ENCODE assay signal across 19 cellular contexts in the genomic region with DNA sequence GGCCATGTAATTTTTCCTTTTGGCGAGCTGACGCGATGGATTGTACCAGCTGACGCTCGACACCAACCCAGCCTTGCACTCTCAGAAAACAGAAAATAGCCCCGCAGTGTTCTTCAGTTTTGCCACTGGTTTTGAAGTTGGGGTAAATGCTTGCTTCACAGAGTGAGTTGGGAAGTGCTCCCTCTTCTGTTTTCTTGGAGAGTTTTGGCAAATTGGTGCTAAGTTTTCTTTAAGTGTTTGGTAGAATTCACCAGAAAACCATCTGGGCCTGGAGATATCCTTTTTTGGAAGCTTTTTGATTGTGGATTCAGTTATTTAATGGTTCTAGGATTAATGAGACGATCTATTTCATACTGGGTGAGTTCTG.
A peak's percentile ranks its signal among the peaks of the same experiment; 100 is the strongest.
DNase-seq lines count a peak whose midpoint lies in the region; ATAC-seq and TF ChIP-seq lines count a peak whose summit lies in the region.
"Had no signal": no experiment of that assay in that cellular context is flagged by ENCODE, and none has a peak within 500 bp of the region (broad histone marks: within the 10 kb centered on the region; RNA-seq: fewer than 3 reads in every experiment).

No MANE protein-coding gene starts in this region.

- in situ Hi-C loops in T47D (cut with HindIII; ENCODE audit: low pct_unique_long_range_greater_than_20kb, low sequenced_read_pairs) = no loop called here

- no peak for TF ChIP-seq CTCF in MCF 10A (IDR thresholded peaks at IDR 0.05; ENCODE audit: unreplicated experiment)
- TF ChIP-seq CTCF in LNCAP (IDR thresholded peaks at IDR 0.05) = peak; percentile 30; the same call in 1 of the 2 replicates
- no peak for TF ChIP-seq CTCF in left ventricle myocardium inferior (IDR thresholded peaks at IDR 0.05; ENCODE audit: borderline replicate concordance)
- TF ChIP-seq CTCF in suprapubic skin (IDR thresholded peaks at IDR 0.05) = no peak

- H3K27ac ChIP-seq in left ventricle myocardium inferior (replicated peaks) = no peak overlapping the region
- H3K27ac ChIP-seq in suprapubic skin = no peak overlapping the region
- H3K27ac ChIP-seq: gastrocnemius medialis, right atrium auricular region, thoracic aorta had no signal

- BruUV-seq in MCF 10A (replicated peaks; lab: Mats Ljungman, UMichigan) = no TSS peak

- no peak for TF ChIP-seq POLR2A in suprapubic skin (IDR thresholded peaks at IDR 0.05)

- H3K4me1 ChIP-seq in left ventricle myocardium inferior = peaks cover 17% of the 10 kb centered on the region
- peaks cover 35% of the 10 kb centered on the region for H3K4me1 ChIP-seq in suprapubic skin

- no peak overlapping the region for H3K27ac Mint-ChIP-seq in MCF 10A (ENCODE audit: low read depth, unreplicated experiment)
- H3K27ac Mint-ChIP-seq: activated naive CD4-positive, alpha-beta T cell treated with anti-CD3 and anti-CD28 coated beads, Interleukin-2, amount 50 U/mL, for 24 hours had no signal

- no peaks in the 10 kb centered on the region for H3K27me3 ChIP-seq in left ventricle myocardium inferior (ENCODE audit: low read depth)
- H3K27me3 ChIP-seq in suprapubic skin = no peaks in the 10 kb centered on the region
- H3K27me3 ChIP-seq: gastrocnemius medialis, right atrium auricular region had no signal

- H3K4me3 ChIP-seq in left ventricle myocardium inferior = no peak overlapping the region
- no peak overlapping the region for H3K4me3 ChIP-seq in suprapubic skin
- H3K4me3 ChIP-seq: GM12878, right atrium auricular region, thoracic aorta had no signal

- H3K9me3 Mint-ChIP-seq in MCF 10A (ENCODE audit: unreplicated experiment) = no peaks in the 10 kb centered on the region
- H3K9me3 Mint-ChIP-seq: activated naive CD4-positive, alpha-beta T cell treated with anti-CD3 and anti-CD28 coated beads, Interleukin-2, amount 50 U/mL, for 24 hours; IgD-negative memory B cell had no signal

- TF ChIP-seq EP300 in suprapubic skin (IDR thresholded peaks at IDR 0.05) = no peak

- intact Hi-C loops in MCF 10A (cut with micrococcal nuclease) (no loop called here), left ventricle myocardium inferior (cut with micrococcal nuclease) (no loop called here)

- H3K9me3 ChIP-seq in left ventricle myocardium inferior (replicated peaks) = no peaks in the 10 kb centered on the region
- H3K9me3 ChIP-seq in suprapubic skin = no peaks in the 10 kb centered on the region
- H3K9me3 ChIP-seq: gastrocnemius medialis, right atrium auricular region, thoracic aorta had no signal

- H3K4me1 Mint-ChIP-seq in MCF 10A (ENCODE audit: insufficient read depth, unreplicated experiment) = no peaks in the 10 kb centered on the region

- no peak for ATAC-seq in HG03442 (IDR thresholded peaks at IDR 0.05; ENCODE audit: unreplicated experiment)
- ATAC-seq: gastrocnemius medialis, GM12878 had no signal

- CTCF ChIA-PET in MCF 10A (lab: Yijun Ruan, JAX) = interaction anchor here (0.6 to 0.7 kb wide), 2 partner anchors 40 to 256 kb away, joined by 3 read pairs; no protein-coding TSS in a partner anchor

- POLR2A ChIA-PET in MCF 10A (lab: Yijun Ruan, JAX) = no interaction called here

- no peak overlapping the region for H3K4me3 Mint-ChIP-seq in MCF 10A (ENCODE audit: unreplicated experiment)

- peaks cover under 1% of the 10 kb centered on the region for H3K36me3 Mint-ChIP-seq in MCF 10A (ENCODE audit: insufficient read depth, unreplicated experiment)
- H3K36me3 Mint-ChIP-seq: IgD-negative memory B cell had no signal

- H3K36me3 ChIP-seq in left ventricle myocardium inferior = no peaks in the 10 kb centered on the region
- no peaks in the 10 kb centered on the region for H3K36me3 ChIP-seq in suprapubic skin
- H3K36me3 ChIP-seq: gastrocnemius medialis, right atrium auricular region, thoracic aorta had no signal

- H3K27me3 Mint-ChIP-seq in MCF 10A (ENCODE audit: insufficient read depth, unreplicated experiment) = no peaks in the 10 kb centered on the region
- H3K27me3 Mint-ChIP-seq: activated naive CD4-positive, alpha-beta T cell treated with anti-CD3 and anti-CD28 coated beads, Interleukin-2, amount 50 U/mL, for 24 hours had no signal

- DNase-seq in T47D (ENCODE audit: low read depth in 1 of 2, low spot score in 1 of 2) (peak; percentile 38 to 64), MCF 10A (ENCODE audit: unreplicated experiment) (no peak), fibroblast of gingiva (ENCODE audit: low read depth) (peak; percentile 21), left ventricle myocardium inferior (no peak), suprapubic skin (ENCODE audit: low spot score in 2 of 2) (no peak), CD1c-positive myeloid dendritic cell (ENCODE audit: extremely low spot score) (no peak)
- DNase-seq: AML-193; effector CD8-positive, alpha-beta T cell; gastrocnemius medialis; mammary epithelial cell; NCI-H146; NCI-H446 had no signal

- 93% methylated on average over 7 of the region's 7 CpGs for WGBS in suprapubic skin

Comparison
In these comparisons a context has a peak if more than half of its experiments do, and no peak if none do; other contexts are left out.
1. DNase-seq: peak in T47D (2 of 2) and fibroblast of gingiva (single experiment); none in MCF 10A (single experiment), left ventricle myocardium inferior (single experiment), suprapubic skin (0 of 2) and CD1c-positive myeloid dendritic cell (single experiment).